Comparison of ENCODE assay signal across 2 cellular contexts in genomic region chr20:1838479-1839279, GRCh38.
A peak's percentile ranks its signal among the peaks of the same experiment; 100 is the strongest.
TF ChIP-seq lines count a peak whose summit lies in the region.

No MANE protein-coding gene starts in this region.

TF ChIP-seq in H1, 55 proteins besides CTCF, POLR2A, EP300 and RAD21:
- TF ChIP-seq KDM5A (IDR thresholded peaks at IDR 0.05; ENCODE audit: low read length), result no peak
- TF ChIP-seq CHD7 (IDR thresholded peaks at IDR 0.05; ENCODE audit: insufficient replicate concordance, low read length), result no peak
- no peak for TF ChIP-seq SIRT6 (IDR thresholded peaks at IDR 0.05; ENCODE audit: low read length)

TF ChIP-seq in neural cell, 6 proteins besides CTCF, POLR2A, EP300 and RAD21:
- TF ChIP-seq EZH2 (IDR thresholded peaks at IDR 0.05; ENCODE audit: borderline replicate concordance, insufficient read depth, low read length, poor library complexity, severe bottlenecking), result no peak
- peak; percentile 35 for TF ChIP-seq MXI1 (conservative IDR thresholded peaks at IDR 0.05; ENCODE audit: poor library complexity, severe bottlenecking)
- TF ChIP-seq POLR2AphosphoS5 (IDR thresholded peaks at IDR 0.05), result no peak
- TF ChIP-seq REST (IDR thresholded peaks at IDR 0.05; ENCODE audit: borderline replicate concordance), result peak; percentile 27
- TF ChIP-seq TAF1 (IDR thresholded peaks at IDR 0.05; ENCODE audit: low read depth), result no peak
- peak; percentile 28 for TF ChIP-seq SMC3 (conservative IDR thresholded peaks at IDR 0.05; ENCODE audit: poor library complexity)
TF ChIP-seq in neural cell: peak in this region for 3.
